In the genomic region with DNA sequence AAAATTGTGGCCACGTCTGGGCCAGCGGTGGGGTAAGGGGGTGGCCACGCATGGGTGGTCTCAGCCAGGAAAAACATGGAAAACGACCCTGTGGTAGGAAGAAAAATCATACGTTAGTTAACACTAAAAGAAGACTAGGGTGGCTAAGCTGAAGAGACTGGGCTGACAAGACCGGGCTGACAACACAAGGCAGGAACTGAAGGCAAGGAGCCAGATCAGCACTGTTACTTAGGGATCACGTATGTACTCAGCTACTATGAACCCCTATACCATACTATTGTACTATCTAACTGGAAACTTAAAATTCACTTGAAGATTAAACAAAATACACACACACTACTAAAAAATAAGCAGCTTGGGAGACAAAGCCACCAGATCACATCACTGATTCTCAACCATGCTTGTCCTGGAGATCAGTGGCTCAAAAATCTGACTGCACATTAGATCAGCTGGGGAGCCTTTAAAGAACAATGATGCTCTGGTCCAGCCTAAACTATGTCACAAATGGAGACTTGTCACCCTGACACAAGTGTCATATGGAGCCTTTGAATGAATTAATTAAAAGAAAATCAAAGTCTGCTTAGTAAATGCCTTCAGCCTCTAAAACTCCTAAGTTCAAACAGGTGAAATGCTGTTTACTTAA, we compare ENCODE assay signal across 18 cellular contexts. TPM values are rescaled to one million over a fixed set of nuclear protein-coding genes. Genes with fewer than 3 reads are reported as not detected.
DNase-seq lines count a peak whose midpoint lies in the region; TF ChIP-seq lines count a peak whose summit lies in the region.
"Had no signal": no experiment of that assay in that cellular context is flagged by ENCODE, and none has a peak within 500 bp of the region (broad histone marks: within the 10 kb centered on the region; RNA-seq: fewer than 3 reads in every experiment).

No MANE protein-coding gene starts in this region.

- in situ Hi-C loops in G401 (cut with HindIII; ENCODE audit: low sequenced_read_pairs) (no loop called here), ACHN (cut with HindIII; ENCODE audit: low pct_ligation_motif_present, low pct_unique_long_range_greater_than_20kb, low sequenced_read_pairs) (no loop called here)

- H3K27ac ChIP-seq in VCaP (peak overlapping the region; percentile 32), prostate gland (no peak overlapping the region)
- H3K27ac ChIP-seq: cardiac muscle cell, stomach had no signal

- TF ChIP-seq CTCF in VCaP (conservative IDR thresholded peaks at IDR 0.05), result no peak
- no peak for TF ChIP-seq CTCF in prostate gland (IDR thresholded peaks at IDR 0.05)

- intact Hi-C loops in prostate gland (cut with DNase I), result no loop called here

- H3K4me1 ChIP-seq in prostate gland (replicated peaks), result peaks cover 24% of the 10 kb centered on the region

- H3K9me3 ChIP-seq in prostate gland, result no peaks in the 10 kb centered on the region
- H3K9me3 ChIP-seq: Caco-2, stomach had no signal

- DNase-seq in G401 (ENCODE audit: low spot score) (peak; percentile 30), globus pallidus (ENCODE audit: low spot score) (peak; percentile 75), prostate gland (ENCODE audit: low spot score) (peak; percentile 33), MV-4-11 (lab: John Stamatoyannopoulos, UW) (no peak), DMS53 treated with DMSO at 0.1 percent for 48 hours (lab: John Stamatoyannopoulos, UW; ENCODE audit: unreplicated experiment) (no peak), ACHN (no peak), NCI-H2029 treated with DMSO at 0.1 percent for 48 hours (lab: John Stamatoyannopoulos, UW) (no peak)
- DNase-seq: activated CD8-positive, alpha-beta memory T cell treated with anti-CD3 and anti-CD28 coated beads, Interleukin-2, amount 10 ng/mL, durations not matched to agents 7 days and 5 days; AML-193; Caco-2; effector memory CD8-positive, alpha-beta T cell; Karpas-422; kidney; NCI-H526; PC-3; stomach had no signal

- TF ChIP-seq POLR2A in prostate gland (IDR thresholded peaks at IDR 0.05), result no peak

- no peaks in the 10 kb centered on the region for H3K36me3 ChIP-seq in prostate gland
- H3K36me3 ChIP-seq: cardiac muscle cell, stomach had no signal

- no peaks in the 10 kb centered on the region for H3K27me3 ChIP-seq in prostate gland (replicated peaks; ENCODE audit: insufficient read depth)
- H3K27me3 ChIP-seq: cardiac muscle cell, stomach had no signal

- H3K4me3 ChIP-seq in prostate gland, result no peak overlapping the region
- H3K4me3 ChIP-seq: cardiac muscle cell, stomach had no signal

- 4% methylated on average over 7 of the region's 7 CpGs for WGBS in prostate gland

RNA-seq across cellular contexts. Expression of a gene that starts 40.4 kb away (rescaled TPM):
- total RNA-seq in G401 (2014; rRNA removed; shearing (Covaris generic)), result 6.3 and 7.5 TPM in 2 replicates
- 10 to 100 TPM; 14.6 to 18.2 TPM for total RNA-seq in prostate gland

Comparison
In these comparisons a context has a peak if more than half of its experiments do, and no peak if none do; other contexts are left out.
1. DNase-seq: peak in G401 (single experiment), globus pallidus (single experiment) and prostate gland (single experiment); none in MV-4-11 (single experiment), DMS53 treated with DMSO at 0.1 percent for 48 hours (single experiment), ACHN (single experiment) and NCI-H2029 treated with DMSO at 0.1 percent for 48 hours (single experiment).